ENCODE assay signal across 8 cellular contexts in the genomic region with DNA sequence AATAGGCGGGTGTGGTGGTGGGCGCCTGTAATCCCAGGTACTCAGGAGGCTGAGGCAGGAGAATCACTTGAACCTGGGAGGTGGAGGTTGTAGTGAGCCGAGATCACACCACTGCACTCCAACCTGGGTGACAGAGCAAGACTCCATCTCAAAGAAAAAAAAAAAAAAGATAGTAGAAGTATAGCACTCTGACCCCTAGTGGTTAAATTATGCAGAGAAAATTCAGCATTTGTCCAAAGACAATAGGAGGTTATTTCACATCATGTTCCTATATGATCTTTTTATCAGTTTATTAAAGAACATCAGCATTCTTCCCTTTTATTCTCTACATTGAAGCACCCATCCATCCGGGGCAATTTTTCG. TPM values are rescaled to one million over a fixed set of nuclear protein-coding genes. Genes with fewer than 3 reads are reported as not detected.
DNase-seq lines count a peak whose midpoint lies in the region; ATAC-seq, FAIRE-seq and TF ChIP-seq lines count a peak whose summit lies in the region.
"Not testable (repeated sequence)": the region's sequence is repeated elsewhere in the genome, so short reads cannot be mapped to it uniquely, and the experiment has no call there.

No MANE protein-coding gene starts in this region.

- not testable (repeated sequence) for TF ChIP-seq EP300 in HepG2 (IDR thresholded peaks at IDR 0.05; ENCODE audit: low read depth in 2 of 2, low read length in 2 of 2); HepG2 (CRISPR knock-in tag; IDR thresholded peaks at IDR 0.05; ENCODE audit: borderline replicate concordance)

- not testable (repeated sequence) for H3K36me3 ChIP-seq in CD8-positive, alpha-beta memory T cell (ENCODE audit: insufficient read depth, low read length); HepG2 (replicated peaks in 1 of 2; ENCODE audit: control insufficient read depth in 1 of 2, insufficient read depth in 2 of 2, low read length in 2 of 2)

- not testable (repeated sequence) for H3K9ac ChIP-seq in HepG2 (ENCODE audit: insufficient read depth, low read depth, low read length)

- H4K20me1 ChIP-seq in HepG2 (ENCODE audit: insufficient read depth, low read length), result not testable (repeated sequence)

- CTCF ChIA-PET in CD8-positive, alpha-beta memory T cell (lab: Charles Lee), result interaction anchor here (0.9 to 3.2 kb wide), 10 partner anchors 9 to 436 kb away, joined by 3 to 30 read pairs (median 8); no protein-coding TSS in a partner anchor
- CTCF ChIA-PET in activated B cell treated with CpG ODN at 0.5 μM for 24 hours (lab: Charles Lee), result interaction anchor here (1.4 to 2.5 kb wide), 7 partner anchors 124 to 243 kb away, joined by 6 to 34 read pairs (median 16); no protein-coding TSS in a partner anchor
- CTCF ChIA-PET in HepG2 (lab: Yijun Ruan, JAX; ENCODE audit: low intra/inter-chr PET ratio, low total read pairs), result interaction anchor here (0.8 to 5.0 kb wide), 5 partner anchors 110 to 437 kb away, joined by 3 to 74 read pairs (median 8); partner anchors contain the start of gene E2F3

- FAIRE-seq in GM19239 (lab: Jason Lieb, UNC), result peak; percentile 65
- peak; percentile 18 for FAIRE-seq in HepG2 (lab: Jason Lieb, UNC)

- TF ChIP-seq RAD21 in HepG2 (CRISPR knock-in tag; IDR thresholded peaks at IDR 0.05), result not testable (repeated sequence)

- not testable (repeated sequence) for H3K9me3 Mint-ChIP-seq in CD8-positive, alpha-beta memory T cell; activated B cell treated with CpG ODN at 0.5 μM for 24 hours; effector memory CD8-positive, alpha-beta T cell; stimulated activated memory B cell treated with anti-CD40 and anti-IgM and Interleukin-4, amounts not matched to agents 10 μg/mL and 1 μg/mL and 100 μg/mL, for 72 hours

- POLR2A ChIA-PET in CD8-positive, alpha-beta memory T cell (lab: Charles Lee), result interaction anchor here (0.6 kb wide), 1 partner anchor 163 kb away, joined by 3 read pairs; no protein-coding TSS in a partner anchor
- POLR2A ChIA-PET in activated B cell treated with CpG ODN at 0.5 μM for 24 hours (lab: Charles Lee), result interaction anchor here (1.0 kb wide), 1 partner anchor 209 kb away, joined by 3 read pairs; no protein-coding TSS in a partner anchor
- POLR2A ChIA-PET in HepG2 (lab: Yijun Ruan, JAX), result not testable (repeated sequence)

- not testable (repeated sequence) for H3K27me3 ChIP-seq in CD8-positive, alpha-beta memory T cell (ENCODE audit: insufficient read depth, low read length, poor library complexity, severe bottlenecking); HepG2 (ENCODE audit: control insufficient read depth in 1 of 2, insufficient read depth in 2 of 2, low read length in 2 of 2)

- intact Hi-C loops in activated B cell treated with CpG ODN at 0.5 μM for 24 hours (cut with micrococcal nuclease), result not testable (repeated sequence)
- intact Hi-C loops in HepG2 (cut with micrococcal nuclease; ENCODE audit: unreplicated experiment), result loop anchor here (1.0 kb wide), 2 partner anchors 238 to 437 kb away; no protein-coding TSS in a partner anchor

- H3K79me2 ChIP-seq in HepG2 (ENCODE audit: insufficient read depth, low read length), result not testable (repeated sequence)

- 5% methylated on average over 5 of the region's 5 CpGs for WGBS in HepG2 (ENCODE audit: low lambda C conversion rate)

- TF ChIP-seq CTCF in activated B cell treated with CpG ODN at 0.5 μM for 24 hours (IDR thresholded peaks at IDR 0.05), result not testable (repeated sequence)
- TF ChIP-seq CTCF in HepG2 (CRISPR knock-in tag; IDR thresholded peaks at IDR 0.05), result peak; percentile 71

- not testable (repeated sequence) for H2AFZ ChIP-seq in HepG2 (ENCODE audit: low read length)

- H3K9me3 ChIP-seq in CD8-positive, alpha-beta memory T cell (ENCODE audit: low read length); HepG2 (ENCODE audit: low read length): not testable (repeated sequence)

- H3K4me3 ChIP-seq in CD8-positive, alpha-beta memory T cell (ENCODE audit: low read length); Jurkat, Clone E6-1 (ENCODE audit: low read length): not testable (repeated sequence)
- H3K4me3 ChIP-seq in HepG2 (replicated peaks in 1 of 3; ENCODE audit: insufficient read depth in 1 of 3, low read depth in 2 of 3, low read length in 3 of 3), result peak overlapping the region; percentile 48 to 65 (median 51); a peak in 4 of 6 replicates

- peak in 2 of 5 donors; percentile 49 to 52 for DNase-seq in CD8-positive, alpha-beta memory T cell
- DNase-seq in GM19239 (ENCODE audit: insufficient read length, low spot score); activated B cell treated with CpG ODN at 0.5 μM for 24 hours; effector memory CD8-positive, alpha-beta T cell: not testable (repeated sequence)
- DNase-seq in Jurkat, Clone E6-1 (ENCODE audit: low read depth, low spot score), result peak; percentile 61
- DNase-seq in NCI-H526 treated with DMSO at 0.1 percent for 48 hours (lab: John Stamatoyannopoulos, UW) (peak; percentile 61), HepG2 (ENCODE audit: low spot score) (peak; percentile 56)

- not testable (repeated sequence) for H3K27me3 Mint-ChIP-seq in CD8-positive, alpha-beta memory T cell; activated B cell treated with CpG ODN at 0.5 μM for 24 hours; effector memory CD8-positive, alpha-beta T cell; stimulated activated memory B cell treated with anti-CD40 and anti-IgM and Interleukin-4, amounts not matched to agents 10 μg/mL and 1 μg/mL and 100 μg/mL, for 72 hours

- H3K4me1 ChIP-seq in CD8-positive, alpha-beta memory T cell (ENCODE audit: insufficient read depth, low read length), result not testable (repeated sequence)
- peaks cover 24% of the 10 kb centered on the region for H3K4me1 ChIP-seq in HepG2 (ENCODE audit: insufficient read depth, low read length)

- H3K36me3 Mint-ChIP-seq in CD8-positive, alpha-beta memory T cell; activated B cell treated with CpG ODN at 0.5 μM for 24 hours (ENCODE audit: low read depth); effector memory CD8-positive, alpha-beta T cell (ENCODE audit: insufficient read depth); stimulated activated memory B cell treated with anti-CD40 and anti-IgM and Interleukin-4, amounts not matched to agents 10 μg/mL and 1 μg/mL and 100 μg/mL, for 72 hours: not testable (repeated sequence)

- peak overlapping the region in 4 of 7 donors; percentile 41 to 85 (median 50) for H3K4me3 Mint-ChIP-seq in CD8-positive, alpha-beta memory T cell
- peak overlapping the region; percentile 35 for H3K4me3 Mint-ChIP-seq in activated B cell treated with CpG ODN at 0.5 μM for 24 hours
- H3K4me3 Mint-ChIP-seq in effector memory CD8-positive, alpha-beta T cell, result peak overlapping the region in 1 of 2 donors; percentile 20
- H3K4me3 Mint-ChIP-seq in stimulated activated memory B cell treated with anti-CD40 and anti-IgM and Interleukin-4, amounts not matched to agents 10 μg/mL and 1 μg/mL and 100 μg/mL, for 72 hours, result not testable (repeated sequence)

- TF ChIP-seq POLR2A in HepG2 (IDR thresholded peaks at IDR 0.05; ENCODE audit: insufficient read depth in 1 of 2, low read depth in 2 of 2, low read length in 2 of 2), result not testable (repeated sequence)

- peak; percentile 76 for ATAC-seq in activated B cell treated with CpG ODN at 0.5 μM for 24 hours (ENCODE audit: low read depth)
- ATAC-seq in effector memory CD8-positive, alpha-beta T cell (replicated peaks), result peak; percentile 78
- ATAC-seq in HepG2, result peak; percentile 70
- peak; percentile 63 for ATAC-seq in stimulated activated memory B cell treated with anti-CD40 and anti-IgM and Interleukin-4, amounts not matched to agents 10 μg/mL and 1 μg/mL and 100 μg/mL, for 72 hours

- H3K27ac Mint-ChIP-seq in CD8-positive, alpha-beta memory T cell, result peak overlapping the region in 1 of 8 donors; percentile 79
- not testable (repeated sequence) for H3K27ac Mint-ChIP-seq in activated B cell treated with CpG ODN at 0.5 μM for 24 hours; effector memory CD8-positive, alpha-beta T cell; stimulated activated memory B cell treated with anti-CD40 and anti-IgM and Interleukin-4, amounts not matched to agents 10 μg/mL and 1 μg/mL and 100 μg/mL, for 72 hours

- peaks cover 8 to 17% (median 13%) of the 10 kb centered on the region in 3 donors for H3K4me1 Mint-ChIP-seq in CD8-positive, alpha-beta memory T cell
- not testable (repeated sequence) for H3K4me1 Mint-ChIP-seq in activated B cell treated with CpG ODN at 0.5 μM for 24 hours; effector memory CD8-positive, alpha-beta T cell (ENCODE audit: low read depth in 2 of 2)
- H3K4me1 Mint-ChIP-seq in stimulated activated memory B cell treated with anti-CD40 and anti-IgM and Interleukin-4, amounts not matched to agents 10 μg/mL and 1 μg/mL and 100 μg/mL, for 72 hours, result peaks cover 18% of the 10 kb centered on the region

- H3K4me2 ChIP-seq in HepG2 (ENCODE audit: low read depth, low read length), result peak overlapping the region; percentile 83

- not testable (repeated sequence) for BruUV-seq in HepG2 (replicated peaks; lab: Mats Ljungman, UMichigan)

- H3K27ac ChIP-seq in CD8-positive, alpha-beta memory T cell (ENCODE audit: low read depth, low read length); HepG2 (ENCODE audit: extremely low read length, insufficient read depth, low read length): not testable (repeated sequence)

- in situ Hi-C loops in HepG2 (cut with HindIII; ENCODE audit: extremely low pct_ligation_motif_present, low pct_unique_long_range_greater_than_20kb), result loop anchor here (5.0 to 10.0 kb wide), 3 partner anchors 127 to 434 kb away; partner anchors contain the start of gene E2F3

RNA-seq across cellular contexts. Expression of gene CDKAL1, which starts 5.2 kb away (rescaled TPM):
- total RNA-seq in CD8-positive, alpha-beta memory T cell, result 10 to 100 TPM; 29.6 to 30.2 TPM
- 26.7 TPM for polyA plus RNA-seq in CD8-positive, alpha-beta memory T cell
- 12.3 TPM for polyA plus RNA-seq in Jurkat, Clone E6-1 (2012; ENCODE audit: insufficient read depth, insufficient read length)
- total RNA-seq in activated B cell treated with CpG ODN at 0.5 μM for 24 hours (28.7 and 31.9 TPM in 2 replicates), HepG2 (2016; rRNA removed; fragmentation: Illumina TruSeq; extraction: Trizol) (27.7 and 33.6 TPM in 2 replicates)
- total RNA-seq in HepG2 (2016; cell fraction: cytosol; rRNA removed; fragmentation: Illumina TruSeq; extraction: Trizol; ENCODE audit: low read depth), result 16.5 and 18.0 TPM in 2 replicates
- total RNA-seq in HepG2 (2016; cell fraction: insoluble cytoplasmic fraction; rRNA removed; fragmentation: Illumina TruSeq; extraction: Trizol), result 27.3 and 33.8 TPM in 2 replicates
- total RNA-seq in HepG2 (2016; cell fraction: membrane; rRNA removed; fragmentation: Illumina TruSeq; extraction: Trizol), result 16.7 and 20.2 TPM in 2 replicates
- 41.5 and 43.6 TPM in 2 replicates for total RNA-seq in HepG2 (2016; cell fraction: nucleus; rRNA removed; fragmentation: Illumina TruSeq; extraction: Trizol)
- 8.0 and 9.5 TPM in 2 replicates for polyA plus RNA-seq in HepG2 (2011; rRNA removed)
- 3.9 and 6.2 TPM in 2 replicates for polyA plus RNA-seq in HepG2 (2011; cell fraction: cytosol; rRNA removed)
- 7.2 and 9.0 TPM in 2 replicates for polyA plus RNA-seq in HepG2 (2011; cell fraction: nucleus; rRNA removed)
- 7.3 and 9.5 TPM in 2 replicates for polyA plus RNA-seq in HepG2 (2012)
- polyA plus RNA-seq in HepG2 (2016; cell fraction: cytosol; fragmentation: Illumina TruSeq; extraction: Trizol; ENCODE audit: low read depth), result 1.5 and 1.6 TPM in 2 replicates
- 17.4 and 17.8 TPM in 2 replicates for polyA plus RNA-seq in HepG2 (2016; cell fraction: insoluble cytoplasmic fraction; fragmentation: Illumina TruSeq; extraction: Trizol; ENCODE audit: low read depth)
- polyA plus RNA-seq in HepG2 (2016; cell fraction: membrane; fragmentation: Illumina TruSeq; extraction: Trizol; ENCODE audit: low read depth), result 3.8 and 5.1 TPM in 2 replicates
- 16.9 and 17.3 TPM in 2 replicates for polyA plus RNA-seq in HepG2 (2016; cell fraction: nucleus; fragmentation: Illumina TruSeq; extraction: Trizol; ENCODE audit: insufficient read depth, low read depth)
- polyA minus RNA-seq in HepG2 (2011; rRNA and poly(A)+ RNA removed; ENCODE audit: low replicate concordance), result 8.4 and 15.1 TPM in 2 replicates
- 15.5 and 16.7 TPM in 2 replicates for polyA minus RNA-seq in HepG2 (2011; cell fraction: cytosol; rRNA and poly(A)+ RNA removed)
- polyA minus RNA-seq in HepG2 (2011; cell fraction: nucleus; rRNA and poly(A)+ RNA removed), result 55.4 and 60.9 TPM in 2 replicates
